ENCODE assay signal across 1 cellular context in genomic region chr9:113056191-113057106, GRCh38.
TF ChIP-seq lines count a peak whose summit lies in the region.

Gene ZFP37 (minus strand): TSS chr9:113056724. CDS start chr9:113056688, 36 bp downstream.

TF ChIP-seq in K562, 482 proteins besides CTCF, POLR2A, EP300 and RAD21 (continued from another document and continues in another):
- TF ChIP-seq, protein P1, sequence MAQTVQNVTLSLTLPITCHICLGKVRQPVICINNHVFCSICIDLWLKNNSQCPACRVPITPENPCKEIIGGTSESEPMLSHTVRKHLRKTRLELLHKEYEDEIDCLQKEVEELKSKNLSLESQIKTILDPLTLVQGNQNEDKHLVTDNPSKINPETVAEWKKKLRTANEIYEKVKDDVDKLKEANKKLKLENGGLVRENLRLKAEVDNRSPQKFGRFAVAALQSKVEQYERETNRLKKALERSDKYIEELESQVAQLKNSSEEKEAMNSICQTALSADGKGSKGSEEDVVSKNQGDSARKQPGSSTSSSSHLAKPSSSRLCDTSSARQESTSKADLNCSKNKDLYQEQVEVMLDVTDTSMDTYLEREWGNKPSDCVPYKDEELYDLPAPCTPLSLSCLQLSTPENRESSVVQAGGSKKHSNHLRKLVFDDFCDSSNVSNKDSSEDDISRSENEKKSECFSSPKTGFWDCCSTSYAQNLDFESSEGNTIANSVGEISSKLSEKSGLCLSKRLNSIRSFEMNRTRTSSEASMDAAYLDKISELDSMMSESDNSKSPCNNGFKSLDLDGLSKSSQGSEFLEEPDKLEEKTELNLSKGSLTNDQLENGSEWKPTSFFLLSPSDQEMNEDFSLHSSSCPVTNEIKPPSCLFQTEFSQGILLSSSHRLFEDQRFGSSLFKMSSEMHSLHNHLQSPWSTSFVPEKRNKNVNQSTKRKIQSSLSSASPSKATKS (CRISPR knock-in tag; IDR thresholded peaks at IDR 0.05): no peak
- no peak for TF ChIP-seq KLF16 (IDR thresholded peaks at IDR 0.05)
- TF ChIP-seq PTRF (tag; IDR thresholded peaks at IDR 0.05): no peak
- no peak for TF ChIP-seq NFXL1 (CRISPR knock-in tag; IDR thresholded peaks at IDR 0.05)
- TF ChIP-seq ZNF436 (CRISPR knock-in tag; IDR thresholded peaks at IDR 0.05): no peak
- TF ChIP-seq MIER1 (IDR thresholded peaks at IDR 0.05; ENCODE audit: low read depth): no peak
- peak; percentile 76 for TF ChIP-seq EHMT2 (IDR thresholded peaks at IDR 0.05)
- no peak for TF ChIP-seq ZNF696 (CRISPR knock-in tag; conservative IDR thresholded peaks at IDR 0.05)
- TF ChIP-seq DMBX1 (CRISPR knock-in tag; IDR thresholded peaks at IDR 0.05; ENCODE audit: borderline replicate concordance): no peak
- no peak for TF ChIP-seq REST (CRISPR knock-in tag; IDR thresholded peaks at IDR 0.05; ENCODE audit: low read depth)
- peak; percentile 86 for TF ChIP-seq GABPA (tag; conservative IDR thresholded peaks at IDR 0.05; ENCODE audit: low read depth)
- TF ChIP-seq, protein P2, sequence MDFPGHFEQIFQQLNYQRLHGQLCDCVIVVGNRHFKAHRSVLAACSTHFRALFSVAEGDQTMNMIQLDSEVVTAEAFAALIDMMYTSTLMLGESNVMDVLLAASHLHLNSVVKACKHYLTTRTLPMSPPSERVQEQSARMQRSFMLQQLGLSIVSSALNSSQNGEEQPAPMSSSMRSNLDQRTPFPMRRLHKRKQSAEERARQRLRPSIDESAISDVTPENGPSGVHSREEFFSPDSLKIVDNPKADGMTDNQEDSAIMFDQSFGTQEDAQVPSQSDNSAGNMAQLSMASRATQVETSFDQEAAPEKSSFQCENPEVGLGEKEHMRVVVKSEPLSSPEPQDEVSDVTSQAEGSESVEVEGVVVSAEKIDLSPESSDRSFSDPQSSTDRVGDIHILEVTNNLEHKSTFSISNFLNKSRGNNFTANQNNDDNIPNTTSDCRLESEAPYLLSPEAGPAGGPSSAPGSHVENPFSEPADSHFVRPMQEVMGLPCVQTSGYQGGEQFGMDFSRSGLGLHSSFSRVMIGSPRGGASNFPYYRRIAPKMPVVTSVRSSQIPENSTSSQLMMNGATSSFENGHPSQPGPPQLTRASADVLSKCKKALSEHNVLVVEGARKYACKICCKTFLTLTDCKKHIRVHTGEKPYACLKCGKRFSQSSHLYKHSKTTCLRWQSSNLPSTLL (IDR thresholded peaks at IDR 0.05): no peak
- no peak for TF ChIP-seq ZZZ3 (IDR thresholded peaks at IDR 0.05)
- TF ChIP-seq NONO (IDR thresholded peaks at IDR 0.05; ENCODE audit: low read depth in 2 of 2, low read length in 1 of 2): no peak
- TF ChIP-seq, protein P3, sequence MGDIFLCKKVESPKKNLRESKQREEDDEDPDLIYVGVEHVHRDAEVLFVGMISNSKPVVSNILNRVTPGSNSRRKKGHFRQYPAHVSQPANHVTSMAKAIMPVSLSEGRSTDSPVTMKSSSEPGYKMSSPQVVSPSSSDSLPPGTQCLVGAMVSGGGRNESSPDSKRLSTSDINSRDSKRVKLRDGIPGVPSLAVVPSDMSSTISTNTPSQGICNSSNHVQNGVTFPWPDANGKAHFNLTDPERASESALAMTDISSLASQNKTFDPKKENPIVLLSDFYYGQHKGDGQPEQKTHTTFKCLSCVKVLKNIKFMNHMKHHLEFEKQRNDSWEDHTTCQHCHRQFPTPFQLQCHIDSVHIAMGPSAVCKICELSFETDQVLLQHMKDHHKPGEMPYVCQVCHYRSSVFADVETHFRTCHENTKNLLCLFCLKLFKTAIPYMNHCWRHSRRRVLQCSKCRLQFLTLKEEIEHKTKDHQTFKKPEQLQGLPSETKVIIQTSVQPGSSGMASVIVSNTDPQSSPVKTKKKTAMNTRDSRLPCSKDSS (IDR thresholded peaks at IDR 0.05; ENCODE audit: low read depth, partially characterized antibody): no peak
- no peak for TF ChIP-seq RAD51 (IDR thresholded peaks at IDR 0.05; ENCODE audit: borderline replicate concordance, low read depth)
- no peak for TF ChIP-seq EZH2 (IDR thresholded peaks at IDR 0.05; ENCODE audit: borderline replicate concordance, low read depth, low read length)
- TF ChIP-seq ZKSCAN8 (CRISPR knock-in tag; IDR thresholded peaks at IDR 0.05): no peak
- TF ChIP-seq POLR2B (IDR thresholded peaks at IDR 0.05; ENCODE audit: low read depth, partially characterized antibody): no peak
- no peak for TF ChIP-seq RBM22 (IDR thresholded peaks at IDR 0.05; ENCODE audit: low read depth, low read length, poor library complexity, severe bottlenecking)
- TF ChIP-seq ZNF717 (CRISPR knock-in tag; IDR thresholded peaks at IDR 0.05): no peak
- no peak for TF ChIP-seq ZNF407 (IDR thresholded peaks at IDR 0.05; ENCODE audit: low read depth)
- TF ChIP-seq ARID2 (IDR thresholded peaks at IDR 0.05): no peak
- TF ChIP-seq PCBP1 (IDR thresholded peaks at IDR 0.05; ENCODE audit: low read depth, low read length, poor library complexity, severe bottlenecking): no peak
- TF ChIP-seq, protein P4, sequence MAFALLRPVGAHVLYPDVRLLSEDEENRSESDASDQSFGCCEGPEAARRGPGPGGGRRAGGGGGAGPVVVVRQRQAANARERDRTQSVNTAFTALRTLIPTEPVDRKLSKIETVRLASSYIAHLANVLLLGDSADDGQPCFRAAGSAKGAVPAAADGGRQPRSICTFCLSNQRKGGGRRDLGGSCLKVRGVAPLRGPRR (CRISPR knock-in tag; IDR thresholded peaks at IDR 0.05): no peak
- TF ChIP-seq KLF10 (CRISPR knock-in tag; IDR thresholded peaks at IDR 0.05): no peak
- TF ChIP-seq NCOR1 (IDR thresholded peaks at IDR 0.05): no peak
- TF ChIP-seq JUND (IDR thresholded peaks at IDR 0.05; ENCODE audit: borderline replicate concordance, low read depth, low read length): peak; percentile 4; the same call in 1 of the 2 replicates
- TF ChIP-seq JUND (tag; IDR thresholded peaks at IDR 0.05; ENCODE audit: borderline replicate concordance, low read depth, low read length): peak; percentile 11; the same call in 1 of the 3 replicates
- no peak for TF ChIP-seq SMARCE1 (IDR thresholded peaks at IDR 0.05)
- TF ChIP-seq TAL1 (IDR thresholded peaks at IDR 0.05): no peak
- no peak for TF ChIP-seq SRSF7 (optimal IDR thresholded peaks at IDR 0.05; ENCODE audit: low read depth, low read length)
- TF ChIP-seq DNMT1 (IDR thresholded peaks at IDR 0.05): no peak
- no peak for TF ChIP-seq ZNF431 (CRISPR knock-in tag; IDR thresholded peaks at IDR 0.05)
- no peak; the same call in 1 of the 2 replicates for TF ChIP-seq SUPT5H (IDR thresholded peaks at IDR 0.05)
- TF ChIP-seq, protein P5, sequence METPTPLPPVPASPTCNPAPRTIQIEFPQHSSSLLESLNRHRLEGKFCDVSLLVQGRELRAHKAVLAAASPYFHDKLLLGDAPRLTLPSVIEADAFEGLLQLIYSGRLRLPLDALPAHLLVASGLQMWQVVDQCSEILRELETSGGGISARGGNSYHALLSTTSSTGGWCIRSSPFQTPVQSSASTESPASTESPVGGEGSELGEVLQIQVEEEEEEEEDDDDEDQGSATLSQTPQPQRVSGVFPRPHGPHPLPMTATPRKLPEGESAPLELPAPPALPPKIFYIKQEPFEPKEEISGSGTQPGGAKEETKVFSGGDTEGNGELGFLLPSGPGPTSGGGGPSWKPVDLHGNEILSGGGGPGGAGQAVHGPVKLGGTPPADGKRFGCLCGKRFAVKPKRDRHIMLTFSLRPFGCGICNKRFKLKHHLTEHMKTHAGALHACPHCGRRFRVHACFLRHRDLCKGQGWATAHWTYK (CRISPR knock-in tag; IDR thresholded peaks at IDR 0.05): no peak
- TF ChIP-seq TOE1 (IDR thresholded peaks at IDR 0.05; ENCODE audit: borderline replicate concordance): no peak
- TF ChIP-seq TOE1 (CRISPR knock-in tag; IDR thresholded peaks at IDR 0.05; ENCODE audit: borderline replicate concordance, low read depth): no peak
- no peak for TF ChIP-seq ZNF184 (CRISPR knock-in tag; IDR thresholded peaks at IDR 0.05)
- no peak for TF ChIP-seq FOXA3 (CRISPR knock-in tag; conservative IDR thresholded peaks at IDR 0.05 in 1 of 2, IDR thresholded peaks at IDR 0.05 in 1 of 2)
- TF ChIP-seq ZNF280B (CRISPR knock-in tag; IDR thresholded peaks at IDR 0.05): no peak
- no peak for TF ChIP-seq RNF2 (IDR thresholded peaks at IDR 0.05)
- TF ChIP-seq NRF1 (conservative IDR thresholded peaks at IDR 0.05 in 1 of 2, IDR thresholded peaks at IDR 0.05 in 1 of 2): 0 out of 4 replicates have a peak, but pooled peaks of 1 of the 2 experiments have one; percentile 21
- TF ChIP-seq ZNF134 (CRISPR knock-in tag; conservative IDR thresholded peaks at IDR 0.05): no peak
- TF ChIP-seq MTA3 (IDR thresholded peaks at IDR 0.05; ENCODE audit: borderline replicate concordance): no peak
- TF ChIP-seq POLR3G (IDR thresholded peaks at IDR 0.05; ENCODE audit: extremely low read depth, insufficient read length, insufficient replicate concordance): no peak
- no peak for TF ChIP-seq ZNF57 (CRISPR knock-in tag; IDR thresholded peaks at IDR 0.05)
- 0 out of 2 replicates have a peak, but pooled peaks have one; percentile 51 for TF ChIP-seq DIDO1 (tag; IDR thresholded peaks at IDR 0.05; ENCODE audit: low read depth)
